Comparison of ENCODE assay signal across 10 cellular contexts in genomic region chr9:114696814-114697544, GRCh38. TPM values are rescaled to one million over a fixed set of nuclear protein-coding genes. Genes with fewer than 3 reads are reported as not detected.
DNase-seq lines count a peak whose midpoint lies in the region; ATAC-seq, FAIRE-seq and TF ChIP-seq lines count a peak whose summit lies in the region.
"Had no signal": no experiment of that assay in that cellular context is flagged by ENCODE, and none has a peak within 500 bp of the region (broad histone marks: within the 10 kb centered on the region; RNA-seq: fewer than 3 reads in every experiment).

No MANE protein-coding gene starts in this region.

- H3K27me3 Mint-ChIP-seq in T-helper 1 cell treated with Interleukin-12 subunit alpha and Interleukin-12 subunit beta and Interleukin-4 antibody, amounts not matched to agents 30 μg/mL and 1 μg/mL, for 36 hours (ENCODE audit: low read depth) = no peaks in the 10 kb centered on the region

- no peaks in the 10 kb centered on the region for H3K36me3 ChIP-seq in keratinocyte (ENCODE audit: control insufficient read depth in 2 of 2, extremely low read depth in 1 of 2, insufficient read depth in 2 of 2, low read length in 2 of 2)
- H3K36me3 ChIP-seq in Peyer's patch = no peaks in the 10 kb centered on the region
- H3K36me3 ChIP-seq: cardiac muscle cell had no signal

- peak; percentile 59 for ATAC-seq in HG02623 (IDR thresholded peaks at IDR 0.05; ENCODE audit: unreplicated experiment)

- peaks cover 3% of the 10 kb centered on the region for H3K9me3 Mint-ChIP-seq in T-helper 1 cell treated with Interleukin-12 subunit alpha and Interleukin-12 subunit beta and Interleukin-4 antibody, amounts not matched to agents 30 μg/mL and 1 μg/mL, for 36 hours

- H3K9ac ChIP-seq in keratinocyte (ENCODE audit: control insufficient read depth, extremely low read depth, insufficient read depth, low read length) = no peak overlapping the region

- no peaks in the 10 kb centered on the region for H3K9me3 ChIP-seq in keratinocyte (ENCODE audit: control insufficient read depth, low read depth, low read length)
- H3K9me3 ChIP-seq in Peyer's patch = no peaks in the 10 kb centered on the region

- H3K27ac ChIP-seq in keratinocyte (ENCODE audit: control insufficient read depth, insufficient read depth, low read length) (no peak overlapping the region), Peyer's patch (no peak overlapping the region)
- H3K27ac ChIP-seq: cardiac muscle cell had no signal

- H3K27me3 ChIP-seq in keratinocyte (ENCODE audit: control insufficient read depth, extremely low read depth, insufficient read depth, low read length) (no peaks in the 10 kb centered on the region), Peyer's patch (no peaks in the 10 kb centered on the region)

- H3K4me3 ChIP-seq in keratinocyte (ENCODE audit: control insufficient read depth in 2 of 3, extremely low read depth in 1 of 3, insufficient read depth in 2 of 3, low read depth in 1 of 3, low read length in 3 of 3) (no peak overlapping the region), Peyer's patch (no peak overlapping the region)
- H3K4me3 ChIP-seq: cardiac muscle cell had no signal

- no peak for DNase-seq in GM18507 (ENCODE audit: extremely low spot score, insufficient read length, low read depth)
- DNase-seq in keratinocyte (ENCODE audit: low read depth, low spot score) = no peak
- DNase-seq in HuH-7.5 (ENCODE audit: low spot score) = no peak
- no peak for DNase-seq in Peyer's patch
- DNase-seq in amygdala (lab: John Stamatoyannopoulos, UW) = no peak
- DNase-seq in NCI-H1436 (lab: John Stamatoyannopoulos, UW) = no peak

- FAIRE-seq in GM18507 (lab: Jason Lieb, UNC) (peak; percentile 82), keratinocyte (lab: Jason Lieb, UNC) (peak; percentile 34)
- FAIRE-seq: H1 had no signal

- dilution Hi-C loops in keratinocyte (cut with MboI; ENCODE audit: extremely low pct_ligation_motif_present, low sequenced_read_pairs) = loop anchor here (25.0 kb wide), 1 partner anchor 315 kb away; no protein-coding TSS in a partner anchor

- H3K4me1 ChIP-seq in keratinocyte (ENCODE audit: control insufficient read depth, extremely low read depth, insufficient read depth, low read length) = peaks cover 30% of the 10 kb centered on the region
- no peaks in the 10 kb centered on the region for H3K4me1 ChIP-seq in Peyer's patch

- TF ChIP-seq POLR2A in Peyer's patch (IDR thresholded peaks at IDR 0.05) = no peak

- peak overlapping the region; percentile 100 for H3K27ac Mint-ChIP-seq in T-helper 1 cell treated with Interleukin-12 subunit alpha and Interleukin-12 subunit beta and Interleukin-4 antibody, amounts not matched to agents 30 μg/mL and 1 μg/mL, for 36 hours

- peaks cover 36% of the 10 kb centered on the region for H3K36me3 Mint-ChIP-seq in T-helper 1 cell treated with Interleukin-12 subunit alpha and Interleukin-12 subunit beta and Interleukin-4 antibody, amounts not matched to agents 30 μg/mL and 1 μg/mL, for 36 hours (ENCODE audit: low read depth)

- no peaks in the 10 kb centered on the region for H4K20me1 ChIP-seq in keratinocyte (ENCODE audit: control insufficient read depth, extremely low read depth, insufficient read depth, low read length)

- no peaks in the 10 kb centered on the region for H3K9me1 ChIP-seq in keratinocyte (ENCODE audit: control insufficient read depth, extremely low read depth, insufficient read depth, low read length)

- H3K4me2 ChIP-seq in keratinocyte (ENCODE audit: control insufficient read depth, extremely low read depth, insufficient read depth, low read depth, low read length) = no peak overlapping the region

- no peak overlapping the region for H2AFZ ChIP-seq in keratinocyte (ENCODE audit: control insufficient read depth, low read length)

- no peaks in the 10 kb centered on the region for H3K79me2 ChIP-seq in keratinocyte (ENCODE audit: control insufficient read depth, insufficient read depth, low read length)

- H3K4me3 Mint-ChIP-seq in T-helper 1 cell treated with Interleukin-12 subunit alpha and Interleukin-12 subunit beta and Interleukin-4 antibody, amounts not matched to agents 30 μg/mL and 1 μg/mL, for 36 hours = peak overlapping the region; percentile 58

- peaks cover 81% of the 10 kb centered on the region for H3K4me1 Mint-ChIP-seq in T-helper 1 cell treated with Interleukin-12 subunit alpha and Interleukin-12 subunit beta and Interleukin-4 antibody, amounts not matched to agents 30 μg/mL and 1 μg/mL, for 36 hours (ENCODE audit: low read depth)

- TF ChIP-seq CTCF in keratinocyte (optimal IDR thresholded peaks at IDR 0.05 in 1 of 3, IDR thresholded peaks at IDR 0.05 in 1 of 3, conservative IDR thresholded peaks at IDR 0.05 in 1 of 3; ENCODE audit: extremely low read depth in 1 of 3, insufficient read depth in 2 of 3, low read length in 3 of 3) (no peak), Peyer's patch (IDR thresholded peaks at IDR 0.05) (no peak)

RNA-seq across cellular contexts. Expression of gene TEX48, which starts 15.0 kb away (rescaled TPM):
- not detected in 3 replicates for polyA plus RNA-seq in keratinocyte
- polyA plus RNA-seq in keratinocyte (2011; ENCODE audit: low read depth) = not detected
- polyA plus RNA-seq in keratinocyte (2011; cell fraction: cytosol; rRNA removed) = not detected in 2 replicates
- not detected in 2 replicates for polyA plus RNA-seq in keratinocyte (2011; cell fraction: nucleus; rRNA removed)
- polyA plus RNA-seq in keratinocyte (2012; ENCODE audit: low replicate concordance) = not detected in 2 replicates
- polyA minus RNA-seq in keratinocyte = not detected in 3 replicates
- polyA minus RNA-seq in keratinocyte (2011; cell fraction: cytosol; rRNA and poly(A)+ RNA removed) = not detected
- not detected in 2 replicates for polyA minus RNA-seq in keratinocyte (2011; cell fraction: nucleus; rRNA and poly(A)+ RNA removed)
- not detected for total RNA-seq in Peyer's patch
- total RNA-seq: cardiac muscle cell, H1 had no signal
- polyA plus RNA-seq: cardiac muscle cell, H1 had no signal

RNA-seq across cellular contexts. Expression of gene TEX53, which starts 39.4 kb away (rescaled TPM):
- not detected in 3 replicates for polyA plus RNA-seq in keratinocyte
- polyA plus RNA-seq in keratinocyte (2011; ENCODE audit: low read depth) = not detected
- not detected in 2 replicates for polyA plus RNA-seq in keratinocyte (2011; cell fraction: cytosol; rRNA removed)
- polyA plus RNA-seq in keratinocyte (2011; cell fraction: nucleus; rRNA removed) = not detected in 2 replicates
- polyA plus RNA-seq in keratinocyte (2012; ENCODE audit: low replicate concordance) = not detected in 2 replicates
- polyA minus RNA-seq in keratinocyte = not detected in 3 replicates
- polyA minus RNA-seq in keratinocyte (2011; cell fraction: cytosol; rRNA and poly(A)+ RNA removed) = not detected
- polyA minus RNA-seq in keratinocyte (2011; cell fraction: nucleus; rRNA and poly(A)+ RNA removed) = not detected in 2 replicates
- not detected for total RNA-seq in Peyer's patch
- total RNA-seq: cardiac muscle cell, H1 had no signal
- polyA plus RNA-seq: cardiac muscle cell, H1 had no signal
